In genomic region chr6:112877134-112878100, GRCh38 we compare ENCODE assay signal across 8 cellular contexts.
DNase-seq lines count a peak whose midpoint lies in the region; ATAC-seq and FAIRE-seq lines count a peak whose summit lies in the region.

No MANE protein-coding gene starts in this region.

- H3K4me1 Mint-ChIP-seq in activated naive CD8-positive, alpha-beta T cell treated with anti-CD3 and anti-CD28 coated beads for 36 hours: no peaks in the 10 kb centered on the region

- no peaks in the 10 kb centered on the region for H3K27me3 Mint-ChIP-seq in activated naive CD8-positive, alpha-beta T cell treated with anti-CD3 and anti-CD28 coated beads for 36 hours

- no peaks in the 10 kb centered on the region for H3K36me3 Mint-ChIP-seq in activated naive CD8-positive, alpha-beta T cell treated with anti-CD3 and anti-CD28 coated beads for 36 hours

- peak; percentile 95 for FAIRE-seq in TTC549 (lab: Jason Lieb, UNC)

- DNase-seq in H4 (ENCODE audit: low spot score): peak; percentile 5
- peak; percentile 80 for DNase-seq in glomerular endothelial cell (ENCODE audit: extremely low read depth, low read depth, low spot score)
- peak; percentile 92 for DNase-seq in renal cortical epithelial cell (ENCODE audit: low read depth)
- DNase-seq in activated naive CD8-positive, alpha-beta T cell treated with anti-CD3 and anti-CD28 coated beads for 36 hours: no peak
- no peak for DNase-seq in cerebellar nuclear complex (lab: John Stamatoyannopoulos, UW)

- no peak overlapping the region for H3K4me3 Mint-ChIP-seq in activated naive CD8-positive, alpha-beta T cell treated with anti-CD3 and anti-CD28 coated beads for 36 hours

- H3K27ac Mint-ChIP-seq in activated naive CD8-positive, alpha-beta T cell treated with anti-CD3 and anti-CD28 coated beads for 36 hours: no peak overlapping the region

- ATAC-seq in HG02884 (IDR thresholded peaks at IDR 0.05; ENCODE audit: unreplicated experiment) (no peak), HG03521 (IDR thresholded peaks at IDR 0.05; ENCODE audit: unreplicated experiment) (no peak)

- H3K9me3 Mint-ChIP-seq in activated naive CD8-positive, alpha-beta T cell treated with anti-CD3 and anti-CD28 coated beads for 36 hours: peaks cover 2% of the 10 kb centered on the region

Comparison
In these comparisons a context has a peak if more than half of its experiments do, and no peak if none do; other contexts are left out.
1. DNase-seq: peak in H4 (single experiment), glomerular endothelial cell (single experiment) and renal cortical epithelial cell (single experiment); none in activated naive CD8-positive, alpha-beta T cell treated with anti-CD3 and anti-CD28 coated beads for 36 hours (single experiment) and cerebellar nuclear complex (0 of 2).